20 cellular contexts compared by ENCODE assay signal in the genomic region with DNA sequence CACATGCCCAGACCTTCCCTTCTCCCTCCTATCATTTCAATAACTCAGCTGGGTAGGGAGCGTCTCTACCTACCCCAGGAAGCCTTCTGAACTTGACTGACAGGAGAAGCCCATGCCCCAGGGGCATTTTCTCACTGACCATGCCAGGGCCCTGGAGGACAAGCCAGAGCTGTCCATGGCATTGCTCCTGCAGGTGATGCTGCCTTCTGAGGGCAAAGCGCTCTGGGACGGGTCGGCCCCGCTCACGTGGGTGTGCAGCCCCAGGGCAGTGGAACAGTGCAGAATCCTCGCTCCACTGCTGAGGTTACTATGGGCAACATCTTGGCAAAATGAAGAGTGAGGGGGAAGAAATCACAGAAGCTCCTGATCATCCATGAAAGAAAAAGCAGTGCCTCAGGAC.
"Had no signal": no experiment of that assay in that cellular context is flagged by ENCODE, and none has a peak within 500 bp of the region (broad histone marks: within the 10 kb centered on the region; RNA-seq: fewer than 3 reads in every experiment).

No MANE protein-coding gene starts in this region.

- H3K4me3 ChIP-seq: body of pancreas, coronary artery, lower lobe of right lung, neural progenitor cell, psoas muscle, right lobe of liver, SK-N-MC, thyroid gland had no signal

- H3K4me1 Mint-ChIP-seq: central memory CD8-positive, alpha-beta T cell; immature natural killer cell had no signal

- H3K27ac Mint-ChIP-seq: activated B cell treated with CpG ODN at 0.5 μM for 24 hours; activated CD4-positive, alpha-beta memory T cell treated with anti-CD3 and anti-CD28 coated beads for 36 hours; activated CD8-positive, alpha-beta memory T cell treated with anti-CD3 and anti-CD28 coated beads, Interleukin-2, amount 10 ng/mL, durations not matched to agents 7 days and 5 days; activated naive CD4-positive, alpha-beta T cell treated with anti-CD3 and anti-CD28 coated beads for 36 hours; immature natural killer cell; stimulated activated naive B cell treated with anti-CD40 and anti-IgM and Interleukin-4, amounts not matched to agents 10 μg/mL and 1 μg/mL and 100 μg/mL, for 72 hours; T-cell had no signal

- H3K27ac ChIP-seq: body of pancreas, coronary artery, neural progenitor cell, right lobe of liver, SK-N-MC had no signal

- H3K4me3 Mint-ChIP-seq: activated B cell treated with CpG ODN at 0.5 μM for 24 hours; activated CD4-positive, alpha-beta memory T cell treated with anti-CD3 and anti-CD28 coated beads for 36 hours; activated CD8-positive, alpha-beta memory T cell treated with anti-CD3 and anti-CD28 coated beads, Interleukin-2, amount 10 ng/mL, durations not matched to agents 7 days and 5 days; activated naive CD4-positive, alpha-beta T cell treated with anti-CD3 and anti-CD28 coated beads for 36 hours; central memory CD8-positive, alpha-beta T cell; immature natural killer cell; neural progenitor cell; stimulated activated naive B cell treated with anti-CD40 and anti-IgM and Interleukin-4, amounts not matched to agents 10 μg/mL and 1 μg/mL and 100 μg/mL, for 72 hours; T-cell had no signal

- H3K27me3 Mint-ChIP-seq: activated CD4-positive, alpha-beta memory T cell treated with anti-CD3 and anti-CD28 coated beads for 36 hours had no signal

- H3K9ac ChIP-seq: neural progenitor cell had no signal

- H3K36me3 ChIP-seq: lower lobe of right lung, neural progenitor cell, right lobe of liver, thyroid gland had no signal

- H3K9me3 ChIP-seq: body of pancreas, lower lobe of right lung, psoas muscle, right lobe of liver, thyroid gland had no signal

- H3K9me3 Mint-ChIP-seq: activated B cell treated with CpG ODN at 0.5 μM for 24 hours; activated CD4-positive, alpha-beta memory T cell treated with anti-CD3 and anti-CD28 coated beads for 36 hours; activated naive CD4-positive, alpha-beta T cell treated with anti-CD3 and anti-CD28 coated beads for 36 hours; central memory CD8-positive, alpha-beta T cell; immature natural killer cell; stimulated activated naive B cell treated with anti-CD40 and anti-IgM and Interleukin-4, amounts not matched to agents 10 μg/mL and 1 μg/mL and 100 μg/mL, for 72 hours; T-cell had no signal

- H3K36me3 Mint-ChIP-seq: activated CD4-positive, alpha-beta memory T cell treated with anti-CD3 and anti-CD28 coated beads for 36 hours; activated CD8-positive, alpha-beta memory T cell treated with anti-CD3 and anti-CD28 coated beads, Interleukin-2, amount 10 ng/mL, durations not matched to agents 7 days and 5 days; immature natural killer cell; neural progenitor cell; stimulated activated naive B cell treated with anti-CD40 and anti-IgM and Interleukin-4, amounts not matched to agents 10 μg/mL and 1 μg/mL and 100 μg/mL, for 72 hours; T-cell had no signal

- DNase-seq: activated B cell treated with CpG ODN at 0.5 μM for 24 hours; activated CD4-positive, alpha-beta memory T cell treated with anti-CD3 and anti-CD28 coated beads for 36 hours; activated CD4-positive, alpha-beta T cell treated with anti-CD3 and anti-CD28 coated beads for 4 hours; activated CD8-positive, alpha-beta memory T cell treated with anti-CD3 and anti-CD28 coated beads, Interleukin-2, amount 10 ng/mL, durations not matched to agents 7 days and 5 days; activated naive CD4-positive, alpha-beta T cell treated with anti-CD3 and anti-CD28 coated beads for 36 hours; body of pancreas; effector CD4-positive, alpha-beta T cell; immature natural killer cell; lower lobe of right lung; midbrain; psoas muscle; right lobe of liver; stimulated activated CD4-positive, alpha-beta T cell treated with anti-CD3 and anti-CD28 coated beads, Interleukin-4, amount 100 ng/mL, for 4 hours; stimulated activated naive B cell treated with anti-CD40 and anti-IgM and Interleukin-4, amounts not matched to agents 10 μg/mL and 1 μg/mL and 100 μg/mL, for 72 hours; T-cell; thyroid gland had no signal

- H3K27me3 ChIP-seq: body of pancreas, neural progenitor cell, right lobe of liver, thyroid gland had no signal
